9 cellular contexts compared by ENCODE assay signal in the genomic region with DNA sequence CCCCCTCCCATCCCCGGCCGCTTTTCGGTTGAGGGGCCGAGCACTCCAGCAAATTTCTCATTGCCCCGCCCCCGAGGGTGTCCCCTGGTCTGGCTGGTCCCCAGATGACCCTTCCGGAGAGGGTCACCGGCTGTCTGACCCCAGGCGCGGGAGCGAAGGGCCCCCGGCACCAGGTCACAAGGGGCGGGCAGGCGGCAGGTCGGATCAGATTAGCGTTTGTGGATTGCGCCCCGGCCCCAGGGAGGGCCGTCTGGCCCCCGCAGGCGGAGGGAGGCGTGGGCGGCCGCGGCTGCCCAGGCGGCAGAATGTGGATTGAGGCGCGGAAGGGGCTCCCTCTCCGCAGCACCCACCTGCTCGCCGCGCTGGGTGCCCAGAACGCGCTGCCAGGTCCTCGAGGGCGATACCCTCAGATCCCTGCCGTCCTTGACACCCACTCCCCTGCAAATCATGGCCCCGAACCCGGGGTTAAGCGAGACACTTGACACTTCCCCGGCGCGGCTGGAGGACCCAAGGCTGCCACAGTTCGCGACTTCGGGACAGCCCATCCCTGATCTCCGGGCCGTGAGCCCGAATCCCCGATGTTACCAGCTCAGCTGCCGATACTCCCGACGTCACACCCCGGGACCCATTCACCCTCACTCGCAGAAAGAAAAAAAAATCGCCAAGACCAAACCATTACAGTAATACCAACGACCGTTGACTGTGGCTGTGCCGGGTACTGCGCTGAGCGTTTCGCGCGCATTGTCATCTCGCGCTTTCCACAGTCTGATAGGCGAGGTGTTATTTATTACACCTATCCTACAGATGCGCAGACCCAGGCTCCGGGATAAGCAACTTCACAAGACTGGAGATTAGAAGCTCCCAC. TPM values are rescaled to one million over a fixed set of nuclear protein-coding genes. Genes with fewer than 3 reads are reported as not detected.
DNase-seq lines count a peak whose midpoint lies in the region; ATAC-seq lines count a peak whose summit lies in the region.
"Had no signal": no experiment of that assay in that cellular context is flagged by ENCODE, and none has a peak within 500 bp of the region (broad histone marks: within the 10 kb centered on the region; RNA-seq: fewer than 3 reads in every experiment).

No MANE protein-coding gene starts in this region.

- H3K27ac Mint-ChIP-seq in activated T-helper 17 cell treated with anti-CD3 and anti-CD28 coated beads, Interleukin-2, amount 50 U/mL, for 72 hours = no peak overlapping the region

- peak overlapping the region; percentile 68 for H3K9ac ChIP-seq in HUES48 (ENCODE audit: low read depth, low read length)

- no peaks in the 10 kb centered on the region for H3K9me3 ChIP-seq in HUES48 (ENCODE audit: control insufficient read depth, insufficient read depth, low read length)
- no peaks in the 10 kb centered on the region for H3K9me3 ChIP-seq in right cardiac atrium (ENCODE audit: control insufficient read depth, low read length)

- H3K4me3 ChIP-seq in HUES48 (ENCODE audit: low read depth, low read length) (peak overlapping the region; percentile 72), right cardiac atrium (ENCODE audit: low read length) (peak overlapping the region; percentile 22)

- H3K27ac ChIP-seq in HUES48 (ENCODE audit: low read depth, low read length) (peak overlapping the region; percentile 84), right cardiac atrium (ENCODE audit: low read length) (no peak overlapping the region)

- peak in 1 of 3 donors; percentile 51 for DNase-seq in right cardiac atrium
- DNase-seq in sciatic nerve (ENCODE audit: low spot score) = no peak
- DNase-seq in stimulated activated naive CD4-positive, alpha-beta T cell treated with Interleukin-2 at 50 U/mL for 16 hours (lab: John Stamatoyannopoulos, UW) = no peak
- DNase-seq in DMS 273 treated with DMSO at 0.1 percent for 48 hours (lab: John Stamatoyannopoulos, UW) = no peak
- no peak for DNase-seq in NCI-H1048 (lab: John Stamatoyannopoulos, UW)
- DNase-seq: NCI-H226 had no signal

- peak overlapping the region; percentile 66 for H3K4me3 Mint-ChIP-seq in activated T-helper 17 cell treated with anti-CD3 and anti-CD28 coated beads, Interleukin-2, amount 50 U/mL, for 72 hours

- H3K4me1 Mint-ChIP-seq in activated T-helper 17 cell treated with anti-CD3 and anti-CD28 coated beads, Interleukin-2, amount 50 U/mL, for 72 hours = peaks cover 5% of the 10 kb centered on the region

- H3K27me3 ChIP-seq in HUES48 (ENCODE audit: control insufficient read depth, insufficient read depth, low read length) (peaks cover 35% of the 10 kb centered on the region), right cardiac atrium (ENCODE audit: control insufficient read depth, insufficient read depth) (no peaks in the 10 kb centered on the region)

- WGBS in right cardiac atrium = 3% methylated on average over 69 of the region's 69 CpGs

- H3K4me1 ChIP-seq in HUES48 (ENCODE audit: control insufficient read depth, insufficient read depth, low read length) (peaks cover 25% of the 10 kb centered on the region), right cardiac atrium (ENCODE audit: control insufficient read depth, insufficient read depth, low read length) (no peaks in the 10 kb centered on the region)

- no peaks in the 10 kb centered on the region for H3K36me3 Mint-ChIP-seq in activated T-helper 17 cell treated with anti-CD3 and anti-CD28 coated beads, Interleukin-2, amount 50 U/mL, for 72 hours (ENCODE audit: low read depth)

- peaks cover 22% of the 10 kb centered on the region for H3K27me3 Mint-ChIP-seq in activated T-helper 17 cell treated with anti-CD3 and anti-CD28 coated beads, Interleukin-2, amount 50 U/mL, for 72 hours

- H3K36me3 ChIP-seq in HUES48 (ENCODE audit: control insufficient read depth, insufficient read depth, low read length) = peaks cover 4% of the 10 kb centered on the region; the same call in 1 of the 2 replicates

- ATAC-seq in activated T-helper 17 cell treated with anti-CD3 and anti-CD28 coated beads, Interleukin-2, amount 50 U/mL, for 72 hours (replicated peaks) = peak; percentile 37
- peak; percentile 23 to 52 for ATAC-seq in right cardiac atrium
- ATAC-seq in sciatic nerve = peak; percentile 39
- ATAC-seq in GM19035 (IDR thresholded peaks at IDR 0.05; ENCODE audit: unreplicated experiment) = no peak

- no peaks in the 10 kb centered on the region for H3K9me3 Mint-ChIP-seq in activated T-helper 17 cell treated with anti-CD3 and anti-CD28 coated beads, Interleukin-2, amount 50 U/mL, for 72 hours

- intact Hi-C loops in right cardiac atrium (cut with DNase I) = no loop called here
- intact Hi-C loops in sciatic nerve (cut with DNase I) = loop anchor here (5.0 kb wide), 1 partner anchor 1342 kb away; no protein-coding TSS in a partner anchor

RNA-seq across cellular contexts. Expression of gene NODAL, which starts 1.0 kb away (rescaled TPM):
- not detected for total RNA-seq in activated T-helper 17 cell treated with anti-CD3 and anti-CD28 coated beads, Interleukin-2, amount 50 U/mL, for 72 hours
- total RNA-seq in right cardiac atrium = not detected
- polyA plus RNA-seq in right cardiac atrium = not detected
- total RNA-seq in sciatic nerve = not detected

RNA-seq across cellular contexts. Expression of gene EIF4EBP2, which starts 36.6 kb away (rescaled TPM):
- total RNA-seq in activated T-helper 17 cell treated with anti-CD3 and anti-CD28 coated beads, Interleukin-2, amount 50 U/mL, for 72 hours = 10 to 100 TPM; 16.1 to 29.0 TPM
- 10 to 100 TPM; 69.7 to 91.1 (median 78.0) TPM for total RNA-seq in right cardiac atrium
- polyA plus RNA-seq in right cardiac atrium = 29.6 TPM
- total RNA-seq in sciatic nerve = 57.8 TPM

RNA-seq across cellular contexts. Expression of gene PALD1, which starts 38.0 kb away (rescaled TPM):
- 1 to 10 TPM in 1 of 2 donors, under 1 TPM in 1; 0.17 to 1.4 TPM for total RNA-seq in activated T-helper 17 cell treated with anti-CD3 and anti-CD28 coated beads, Interleukin-2, amount 50 U/mL, for 72 hours
- total RNA-seq in right cardiac atrium (1 to 10 TPM; 4.3 to 7.7 (median 5.7) TPM), sciatic nerve (7.8 TPM)
- 2.8 TPM for polyA plus RNA-seq in right cardiac atrium

RNA-seq across cellular contexts. Expression of gene LRRC20, which starts 58.1 kb away (rescaled TPM):
- total RNA-seq in activated T-helper 17 cell treated with anti-CD3 and anti-CD28 coated beads, Interleukin-2, amount 50 U/mL, for 72 hours = 10 to 100 TPM in 1 of 2 donors, 1 to 10 TPM in 1; 4.9 to 10.7 TPM
- total RNA-seq in right cardiac atrium = 10 to 100 TPM; 17.7 to 46.4 (median 37.0) TPM
- polyA plus RNA-seq in right cardiac atrium = 33.4 TPM
- 5.1 TPM for total RNA-seq in sciatic nerve
